ENCODE assay signal across 1 cellular context in genomic region chr13:110876592-110876991, GRCh38.
TF ChIP-seq lines count a peak whose summit lies in the region.

No MANE protein-coding gene starts in this region.

TF ChIP-seq in HCT116, 20 proteins besides CTCF, POLR2A, EP300 and RAD21 (continued from another document):
- TF ChIP-seq REST (IDR thresholded peaks at IDR 0.05; ENCODE audit: low read depth): no peak
- no peak for TF ChIP-seq CBX3 (IDR thresholded peaks at IDR 0.05; ENCODE audit: low read depth)
- no peak for TF ChIP-seq ZNF274 (IDR thresholded peaks at IDR 0.05; ENCODE audit: low read depth, low read length)
- no peak for TF ChIP-seq ZFX (IDR thresholded peaks at IDR 0.05)
- no peak for TF ChIP-seq CEBPB (IDR thresholded peaks at IDR 0.05; ENCODE audit: low read depth)
